In the genomic region with DNA sequence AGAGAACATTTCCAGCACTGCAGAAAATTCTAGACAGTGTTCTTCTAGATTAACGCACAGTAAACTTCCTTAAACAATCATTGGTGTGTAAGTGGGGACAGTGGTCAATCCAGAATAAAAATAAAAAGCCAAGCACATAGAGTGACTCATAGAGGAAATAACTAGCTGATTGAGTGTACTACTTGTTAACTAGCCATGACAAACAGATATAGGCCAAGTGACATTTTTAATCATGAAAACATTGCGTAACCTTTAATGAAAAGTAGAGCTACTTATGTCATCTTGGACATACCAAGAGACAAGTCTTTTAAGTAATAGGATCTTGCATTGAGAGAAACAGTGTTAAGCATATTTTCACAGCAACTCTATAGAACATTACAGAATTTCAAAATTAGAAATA, we compare ENCODE assay signal across 1 cellular context.
TF ChIP-seq lines count a peak whose summit lies in the region.

No MANE protein-coding gene starts in this region.

TF ChIP-seq in IMR-90, 13 proteins besides CTCF, POLR2A, EP300 and RAD21:
- TF ChIP-seq CHD1 (IDR thresholded peaks at IDR 0.05; ENCODE audit: low read depth, low read length): no peak
- TF ChIP-seq, protein P1, sequence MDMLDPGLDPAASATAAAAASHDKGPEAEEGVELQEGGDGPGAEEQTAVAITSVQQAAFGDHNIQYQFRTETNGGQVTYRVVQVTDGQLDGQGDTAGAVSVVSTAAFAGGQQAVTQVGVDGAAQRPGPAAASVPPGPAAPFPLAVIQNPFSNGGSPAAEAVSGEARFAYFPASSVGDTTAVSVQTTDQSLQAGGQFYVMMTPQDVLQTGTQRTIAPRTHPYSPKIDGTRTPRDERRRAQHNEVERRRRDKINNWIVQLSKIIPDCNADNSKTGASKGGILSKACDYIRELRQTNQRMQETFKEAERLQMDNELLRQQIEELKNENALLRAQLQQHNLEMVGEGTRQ (IDR thresholded peaks at IDR 0.05; ENCODE audit: low read depth, low read length): no peak
- no peak for TF ChIP-seq MAFK (IDR thresholded peaks at IDR 0.05; ENCODE audit: low read depth, low read length)
- TF ChIP-seq, protein P2, sequence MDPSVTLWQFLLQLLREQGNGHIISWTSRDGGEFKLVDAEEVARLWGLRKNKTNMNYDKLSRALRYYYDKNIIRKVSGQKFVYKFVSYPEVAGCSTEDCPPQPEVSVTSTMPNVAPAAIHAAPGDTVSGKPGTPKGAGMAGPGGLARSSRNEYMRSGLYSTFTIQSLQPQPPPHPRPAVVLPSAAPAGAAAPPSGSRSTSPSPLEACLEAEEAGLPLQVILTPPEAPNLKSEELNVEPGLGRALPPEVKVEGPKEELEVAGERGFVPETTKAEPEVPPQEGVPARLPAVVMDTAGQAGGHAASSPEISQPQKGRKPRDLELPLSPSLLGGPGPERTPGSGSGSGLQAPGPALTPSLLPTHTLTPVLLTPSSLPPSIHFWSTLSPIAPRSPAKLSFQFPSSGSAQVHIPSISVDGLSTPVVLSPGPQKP (IDR thresholded peaks at IDR 0.05; ENCODE audit: borderline replicate concordance, low read depth, low read length): no peak
- TF ChIP-seq FOS (IDR thresholded peaks at IDR 0.05; ENCODE audit: low read depth, low read length): no peak
- no peak for TF ChIP-seq RFX5 (IDR thresholded peaks at IDR 0.05; ENCODE audit: low read depth, low read length)
- TF ChIP-seq CEBPB (IDR thresholded peaks at IDR 0.05; ENCODE audit: low read depth, low read length): peak; percentile 98
- no peak for TF ChIP-seq SMC3 (IDR thresholded peaks at IDR 0.05; ENCODE audit: low read depth, low read length)
